In the genomic region with DNA sequence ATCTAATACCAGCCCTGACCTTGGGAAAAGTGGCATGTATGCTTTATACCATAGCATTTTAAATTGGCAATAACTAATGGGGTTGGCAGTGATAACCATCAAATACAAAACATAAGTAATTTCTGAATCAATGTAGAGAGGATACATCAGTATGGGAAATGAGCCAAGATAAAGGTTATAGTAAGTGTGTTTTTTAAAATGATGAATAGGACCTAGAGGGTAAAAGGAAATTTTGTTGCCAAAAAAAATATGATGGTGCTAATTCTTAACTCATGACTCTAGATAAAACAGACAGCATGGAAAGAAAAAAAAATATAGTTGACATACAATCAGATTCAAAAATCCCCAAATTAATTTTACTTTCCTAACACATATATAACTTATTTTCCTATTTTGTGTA, we compare ENCODE assay signal across 24 cellular contexts.
"Had no signal": no experiment of that assay in that cellular context is flagged by ENCODE, and none has a peak within 500 bp of the region (broad histone marks: within the 10 kb centered on the region; RNA-seq: fewer than 3 reads in every experiment).

No MANE protein-coding gene starts in this region.

- H3K4me3 Mint-ChIP-seq: immature natural killer cell; naive B cell; nephron; stimulated activated memory B cell treated with anti-CD40 and anti-IgM and Interleukin-4, amounts not matched to agents 10 μg/mL and 1 μg/mL and 100 μg/mL, for 72 hours; stimulated activated naive CD8-positive, alpha-beta T cell treated with anti-CD3 and anti-CD28 coated beads, Interleukin-15, Interleukin-2, amounts not matched to agents 100 ng/mL and 50 ng/mL, for 24 hours had no signal

- H3K4me1 ChIP-seq: gastrocnemius medialis, parathyroid adenoma, psoas muscle, spleen, upper lobe of left lung, uterus had no signal

- H3K9me3 ChIP-seq: gastrocnemius medialis, psoas muscle, tibial artery, upper lobe of left lung, uterus had no signal

- H3K9ac ChIP-seq: parathyroid adenoma had no signal

- H2AFZ ChIP-seq: parathyroid adenoma had no signal

- FAIRE-seq: kidney had no signal

- H3K27ac Mint-ChIP-seq: immature natural killer cell; naive B cell; stimulated activated memory B cell treated with anti-CD40 and anti-IgM and Interleukin-4, amounts not matched to agents 10 μg/mL and 1 μg/mL and 100 μg/mL, for 72 hours; stimulated activated naive CD8-positive, alpha-beta T cell treated with anti-CD3 and anti-CD28 coated beads, Interleukin-15, Interleukin-2, amounts not matched to agents 100 ng/mL and 50 ng/mL, for 24 hours had no signal

- H3K4me1 Mint-ChIP-seq: immature natural killer cell; naive B cell; nephron; stimulated activated memory B cell treated with anti-CD40 and anti-IgM and Interleukin-4, amounts not matched to agents 10 μg/mL and 1 μg/mL and 100 μg/mL, for 72 hours had no signal

- H3K36me3 Mint-ChIP-seq: immature natural killer cell; naive B cell; stimulated activated memory B cell treated with anti-CD40 and anti-IgM and Interleukin-4, amounts not matched to agents 10 μg/mL and 1 μg/mL and 100 μg/mL, for 72 hours had no signal

- H3K27me3 Mint-ChIP-seq: naive B cell; stimulated activated memory B cell treated with anti-CD40 and anti-IgM and Interleukin-4, amounts not matched to agents 10 μg/mL and 1 μg/mL and 100 μg/mL, for 72 hours; stimulated activated naive CD8-positive, alpha-beta T cell treated with anti-CD3 and anti-CD28 coated beads, Interleukin-15, Interleukin-2, amounts not matched to agents 100 ng/mL and 50 ng/mL, for 24 hours had no signal

- H3K27ac ChIP-seq: gastrocnemius medialis, parathyroid adenoma, psoas muscle, spleen, tibial artery, upper lobe of left lung, uterus had no signal

- H3K79me2 ChIP-seq: parathyroid adenoma had no signal

- H3K27me3 ChIP-seq: gastrocnemius medialis, spleen, tibial artery, upper lobe of left lung, uterus had no signal

- H3K36me3 ChIP-seq: gastrocnemius medialis, spleen, tibial artery, upper lobe of left lung, uterus had no signal

- H3K4me3 ChIP-seq: gastrocnemius medialis, lung, psoas muscle, spleen, tibial artery, upper lobe of left lung, uterus had no signal

- DNase-seq: cortex of kidney; erythroblast; gastrocnemius medialis; glutamatergic neuron; immature natural killer cell; kidney; left colon; left ventricle myocardium superior; mesendoderm; naive B cell; occipital lobe; psoas muscle; spleen; stimulated activated CD4-positive, alpha-beta T cell treated with anti-CD3 and anti-CD28 coated beads, Interleukin-15, amount 100 ng/mL, for 24 hours; stimulated activated CD4-positive, alpha-beta T cell treated with anti-CD3 and anti-CD28 coated beads, Interleukin-1b, Interleukin-23, amount 100 ng/mL, for 48 hours; stimulated activated CD4-positive, alpha-beta T cell treated with anti-CD3 and anti-CD28 coated beads, Interleukin-4, amount 100 ng/mL, for 24 hours; tibial artery; upper lobe of left lung; uterus had no signal
